Comparison of ENCODE assay signal across 15 cellular contexts in the genomic region with DNA sequence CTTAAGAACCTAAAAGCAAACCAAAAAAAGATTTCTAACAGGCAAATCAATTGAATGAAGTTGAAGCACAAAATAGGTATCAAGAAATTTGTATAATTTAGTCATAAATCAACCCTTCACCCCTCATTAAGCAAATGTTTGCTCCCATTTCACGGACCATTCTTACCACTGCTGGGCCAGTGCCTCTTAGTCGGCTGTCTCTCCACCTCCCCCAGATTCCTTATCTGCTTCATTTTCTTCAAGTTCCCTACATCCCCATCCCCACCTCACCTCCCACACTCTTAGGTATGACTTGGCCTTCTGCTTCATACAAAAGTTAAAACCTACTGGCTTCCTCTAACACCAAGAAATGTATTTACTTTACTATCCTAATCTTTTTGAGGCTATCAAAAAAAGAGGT. TPM values are rescaled to one million over a fixed set of nuclear protein-coding genes. Genes with fewer than 3 reads are reported as not detected.
A peak's percentile ranks its signal among the peaks of the same experiment; 100 is the strongest.
DNase-seq lines count a peak whose midpoint lies in the region; ATAC-seq and TF ChIP-seq lines count a peak whose summit lies in the region.
"Had no signal": no experiment of that assay in that cellular context is flagged by ENCODE, and none has a peak within 500 bp of the region (broad histone marks: within the 10 kb centered on the region; RNA-seq: fewer than 3 reads in every experiment).

No MANE protein-coding gene starts in this region.

- H3K36me3 ChIP-seq in MG63, result no peaks in the 10 kb centered on the region

- ATAC-seq in stimulated activated naive CD8-positive, alpha-beta T cell treated with anti-CD3 and anti-CD28 coated beads, Interleukin-15, amount 100 ng/mL, for 72 hours, result no peak
- ATAC-seq: GM12878 had no signal

- H3K4me3 ChIP-seq in fibroblast of pulmonary artery (replicated peaks; ENCODE audit: low read depth, low read length) (no peak overlapping the region), MG63 (no peak overlapping the region)
- H3K4me3 ChIP-seq: BLaER1, GM12878, GM23248 had no signal

- H3K4me3 Mint-ChIP-seq in stimulated activated naive CD8-positive, alpha-beta T cell treated with anti-CD3 and anti-CD28 coated beads, Interleukin-15, Interleukin-2, amounts not matched to agents 100 ng/mL and 50 ng/mL, for 24 hours, result no peak overlapping the region
- no peak overlapping the region for H3K4me3 Mint-ChIP-seq in stimulated activated naive CD8-positive, alpha-beta T cell treated with anti-CD3 and anti-CD28 coated beads, Interleukin-15, amount 100 ng/mL, for 72 hours

- peaks cover 25% of the 10 kb centered on the region for H3K36me3 Mint-ChIP-seq in stimulated activated naive CD8-positive, alpha-beta T cell treated with anti-CD3 and anti-CD28 coated beads, Interleukin-15, Interleukin-2, amounts not matched to agents 100 ng/mL and 50 ng/mL, for 24 hours (ENCODE audit: low read depth)

- DNase-seq in stimulated activated naive CD8-positive, alpha-beta T cell treated with anti-CD3 and anti-CD28 coated beads, Interleukin-15, amount 100 ng/mL, for 72 hours, result no peak
- DNase-seq in amniotic epithelial cell (ENCODE audit: low read depth) (peak; percentile 67), fibroblast of pulmonary artery (ENCODE audit: low read depth) (peak; percentile 2), OCI-M1 (lab: John Stamatoyannopoulos, UW) (no peak), MG63 (no peak), GM19238 (ENCODE audit: insufficient read length, low spot score) (no peak), NCI-H524 (lab: John Stamatoyannopoulos, UW) (no peak)
- DNase-seq: 8988T, AML-193, DMS79, GM23248, H7 had no signal

- no peaks in the 10 kb centered on the region for H3K27me3 Mint-ChIP-seq in stimulated activated naive CD8-positive, alpha-beta T cell treated with anti-CD3 and anti-CD28 coated beads, Interleukin-15, Interleukin-2, amounts not matched to agents 100 ng/mL and 50 ng/mL, for 24 hours
- no peaks in the 10 kb centered on the region for H3K27me3 Mint-ChIP-seq in stimulated activated naive CD8-positive, alpha-beta T cell treated with anti-CD3 and anti-CD28 coated beads, Interleukin-15, amount 100 ng/mL, for 72 hours

- no peaks in the 10 kb centered on the region for H3K27me3 ChIP-seq in MG63
- H3K27me3 ChIP-seq: BLaER1 had no signal

- no peaks in the 10 kb centered on the region for H3K9me3 ChIP-seq in MG63
- H3K9me3 ChIP-seq: BLaER1 had no signal

- H3K27ac Mint-ChIP-seq in stimulated activated naive CD8-positive, alpha-beta T cell treated with anti-CD3 and anti-CD28 coated beads, Interleukin-15, Interleukin-2, amounts not matched to agents 100 ng/mL and 50 ng/mL, for 24 hours, result peak overlapping the region; percentile 36
- no peak overlapping the region for H3K27ac Mint-ChIP-seq in stimulated activated naive CD8-positive, alpha-beta T cell treated with anti-CD3 and anti-CD28 coated beads, Interleukin-15, amount 100 ng/mL, for 72 hours

- H3K4me1 Mint-ChIP-seq in stimulated activated naive CD8-positive, alpha-beta T cell treated with anti-CD3 and anti-CD28 coated beads, Interleukin-15, Interleukin-2, amounts not matched to agents 100 ng/mL and 50 ng/mL, for 24 hours (ENCODE audit: low read depth), result no peaks in the 10 kb centered on the region
- no peaks in the 10 kb centered on the region for H3K4me1 Mint-ChIP-seq in stimulated activated naive CD8-positive, alpha-beta T cell treated with anti-CD3 and anti-CD28 coated beads, Interleukin-15, amount 100 ng/mL, for 72 hours

- no peak for TF ChIP-seq CTCF in fibroblast of pulmonary artery (IDR thresholded peaks at IDR 0.05; ENCODE audit: low read length, missing control alignments)

- H3K9me3 Mint-ChIP-seq in stimulated activated naive CD8-positive, alpha-beta T cell treated with anti-CD3 and anti-CD28 coated beads, Interleukin-15, Interleukin-2, amounts not matched to agents 100 ng/mL and 50 ng/mL, for 24 hours, result no peaks in the 10 kb centered on the region
- H3K9me3 Mint-ChIP-seq in stimulated activated naive CD8-positive, alpha-beta T cell treated with anti-CD3 and anti-CD28 coated beads, Interleukin-15, amount 100 ng/mL, for 72 hours, result no peaks in the 10 kb centered on the region

RNA-seq across cellular contexts. Expression of gene AASDH, which starts 11.8 kb away (rescaled TPM):
- 4.8 TPM in 2 replicates for total RNA-seq in MG63 (2014; rRNA removed; shearing (Covaris generic); ENCODE audit: low replicate concordance)

RNA-seq across cellular contexts. Expression of gene PPAT, which starts 60.0 kb away (rescaled TPM):
- total RNA-seq in MG63 (2014; rRNA removed; shearing (Covaris generic); ENCODE audit: low replicate concordance), result 26.5 and 27.7 TPM in 2 replicates

Comparison
In these comparisons a context has a peak if more than half of its experiments do, and no peak if none do; other contexts are left out.
1. DNase-seq: peak in amniotic epithelial cell (single experiment) and fibroblast of pulmonary artery (single experiment); none in stimulated activated naive CD8-positive, alpha-beta T cell treated with anti-CD3 and anti-CD28 coated beads, Interleukin-15, amount 100 ng/mL, for 72 hours (0 of 2), OCI-M1 (single experiment), MG63 (single experiment), GM19238 (single experiment) and NCI-H524 (0 of 2).